19 cellular contexts compared by ENCODE assay signal in genomic region chr12:104354868-104355570, GRCh38.
"Had no signal": no experiment of that assay in that cellular context is flagged by ENCODE, and none has a peak within 500 bp of the region (broad histone marks: within the 10 kb centered on the region; RNA-seq: fewer than 3 reads in every experiment).

No MANE protein-coding gene starts in this region.

- ATAC-seq: gastrocnemius medialis; left colon; stimulated activated memory B cell treated with anti-CD40 and anti-IgM and Interleukin-4, amounts not matched to agents 10 μg/mL and 1 μg/mL and 100 μg/mL, for 72 hours had no signal

- H3K36me3 Mint-ChIP-seq: naive B cell had no signal

- H3K4me3 ChIP-seq: gastrocnemius medialis, lung, tibial nerve, vagina had no signal

- H3K27ac ChIP-seq: brain microvascular endothelial cell, gastrocnemius medialis, parathyroid adenoma, tibial nerve, vagina had no signal

- H3K4me1 ChIP-seq: gastrocnemius medialis, parathyroid adenoma, tibial nerve, vagina had no signal

- H3K27me3 Mint-ChIP-seq: activated naive CD8-positive, alpha-beta T cell treated with anti-CD3 and anti-CD28 coated beads, Interleukin-2, amount 10 ng/mL, durations not matched to agents 7 days and 5 days; central memory CD8-positive, alpha-beta T cell; dendritic cell treated with granulocyte-macrophage colony-stimulating factor and Interleukin-4, amounts not matched to agents 40 ng/mL and 50 ng/mL, for 4 days; naive B cell; stimulated activated memory B cell treated with anti-CD40 and anti-IgM and Interleukin-4, amounts not matched to agents 10 μg/mL and 1 μg/mL and 100 μg/mL, for 72 hours had no signal

- H3K4me1 Mint-ChIP-seq: central memory CD8-positive, alpha-beta T cell had no signal

- H3K9me3 ChIP-seq: gastrocnemius medialis, vagina had no signal

- DNase-seq: activated CD4-positive, alpha-beta T cell treated with anti-CD3 and anti-CD28 coated beads, Interleukin-2, amount 50 U/mL, for 1 hour; activated effector memory CD4-positive, alpha-beta T cell treated with anti-CD3 and anti-CD28 coated beads, Interleukin-2, amount 50 U/mL, for 16 hours; activated naive CD8-positive, alpha-beta T cell treated with anti-CD3 and anti-CD28 coated beads, Interleukin-2, amount 10 ng/mL, durations not matched to agents 7 days and 5 days; activated T-cell treated with anti-CD3 and anti-CD28 coated beads, Interleukin-2, amount 50 U/mL, for 1 hour; anterior cingulate cortex; brain microvascular endothelial cell; erythroblast; gastrocnemius medialis; left colon; naive B cell; substantia nigra; T-helper 9 cell had no signal

- H3K27me3 ChIP-seq: brain microvascular endothelial cell, gastrocnemius medialis, tibial nerve, vagina had no signal

- H3K4me3 Mint-ChIP-seq: activated naive CD8-positive, alpha-beta T cell treated with anti-CD3 and anti-CD28 coated beads, Interleukin-2, amount 10 ng/mL, durations not matched to agents 7 days and 5 days; central memory CD8-positive, alpha-beta T cell; dendritic cell treated with granulocyte-macrophage colony-stimulating factor and Interleukin-4, amounts not matched to agents 40 ng/mL and 50 ng/mL, for 4 days; naive B cell; stimulated activated memory B cell treated with anti-CD40 and anti-IgM and Interleukin-4, amounts not matched to agents 10 μg/mL and 1 μg/mL and 100 μg/mL, for 72 hours had no signal

- H3K27ac Mint-ChIP-seq: activated naive CD8-positive, alpha-beta T cell treated with anti-CD3 and anti-CD28 coated beads, Interleukin-2, amount 10 ng/mL, durations not matched to agents 7 days and 5 days; dendritic cell treated with granulocyte-macrophage colony-stimulating factor and Interleukin-4, amounts not matched to agents 40 ng/mL and 50 ng/mL, for 4 days; stimulated activated memory B cell treated with anti-CD40 and anti-IgM and Interleukin-4, amounts not matched to agents 10 μg/mL and 1 μg/mL and 100 μg/mL, for 72 hours had no signal

- H3K9me3 Mint-ChIP-seq: activated naive CD8-positive, alpha-beta T cell treated with anti-CD3 and anti-CD28 coated beads, Interleukin-2, amount 10 ng/mL, durations not matched to agents 7 days and 5 days; central memory CD8-positive, alpha-beta T cell; dendritic cell treated with granulocyte-macrophage colony-stimulating factor and Interleukin-4, amounts not matched to agents 40 ng/mL and 50 ng/mL, for 4 days; naive B cell; stimulated activated memory B cell treated with anti-CD40 and anti-IgM and Interleukin-4, amounts not matched to agents 10 μg/mL and 1 μg/mL and 100 μg/mL, for 72 hours had no signal
